In genomic region chr18:68843467-68844089, GRCh38 we compare ENCODE assay signal across 2 cellular contexts.
TF ChIP-seq lines count a peak whose summit lies in the region.

No MANE protein-coding gene starts in this region.

TF ChIP-seq in SK-N-SH, 30 proteins besides CTCF, POLR2A, EP300 and RAD21 (continued from another document):
- TF ChIP-seq ZBTB33 (IDR thresholded peaks at IDR 0.05; ENCODE audit: borderline replicate concordance, low read depth) (no peak), SIN3A (IDR thresholded peaks at IDR 0.05; ENCODE audit: borderline replicate concordance, low read depth, low read length) (no peak), IRF3 (IDR thresholded peaks at IDR 0.05; ENCODE audit: low read depth, low read length) (no peak), FOSL2 (IDR thresholded peaks at IDR 0.05; ENCODE audit: borderline replicate concordance, low read depth) (no peak)

TF ChIP-seq in SK-N-SH treated with all-trans-retinoic acid at 6 μM for 48 hours, 23 proteins besides CTCF, POLR2A, EP300 and RAD21 (continued from another document):
- TF ChIP-seq BACH2 (CRISPR knock-in tag; IDR thresholded peaks at IDR 0.05; ENCODE audit: borderline replicate concordance) (no peak), POU6F1 (CRISPR knock-in tag; IDR thresholded peaks at IDR 0.05; ENCODE audit: borderline replicate concordance, low read depth) (no peak), TSHZ2 (CRISPR knock-in tag; IDR thresholded peaks at IDR 0.05) (no peak), PATZ1 (CRISPR knock-in tag; IDR thresholded peaks at IDR 0.05; ENCODE audit: borderline replicate concordance) (no peak), ZNF70 (CRISPR knock-in tag; IDR thresholded peaks at IDR 0.05) (no peak), ARNTL (CRISPR knock-in tag; IDR thresholded peaks at IDR 0.05; ENCODE audit: borderline replicate concordance, low read depth) (no peak), CSDC2 (CRISPR knock-in tag; IDR thresholded peaks at IDR 0.05) (no peak), ESRRG (CRISPR knock-in tag; IDR thresholded peaks at IDR 0.05) (no peak), TCF4 (CRISPR knock-in tag; IDR thresholded peaks at IDR 0.05; ENCODE audit: borderline replicate concordance) (no peak), ZNF565 (CRISPR knock-in tag; conservative IDR thresholded peaks at IDR 0.05; ENCODE audit: low read depth) (no peak)
